In the genomic region with DNA sequence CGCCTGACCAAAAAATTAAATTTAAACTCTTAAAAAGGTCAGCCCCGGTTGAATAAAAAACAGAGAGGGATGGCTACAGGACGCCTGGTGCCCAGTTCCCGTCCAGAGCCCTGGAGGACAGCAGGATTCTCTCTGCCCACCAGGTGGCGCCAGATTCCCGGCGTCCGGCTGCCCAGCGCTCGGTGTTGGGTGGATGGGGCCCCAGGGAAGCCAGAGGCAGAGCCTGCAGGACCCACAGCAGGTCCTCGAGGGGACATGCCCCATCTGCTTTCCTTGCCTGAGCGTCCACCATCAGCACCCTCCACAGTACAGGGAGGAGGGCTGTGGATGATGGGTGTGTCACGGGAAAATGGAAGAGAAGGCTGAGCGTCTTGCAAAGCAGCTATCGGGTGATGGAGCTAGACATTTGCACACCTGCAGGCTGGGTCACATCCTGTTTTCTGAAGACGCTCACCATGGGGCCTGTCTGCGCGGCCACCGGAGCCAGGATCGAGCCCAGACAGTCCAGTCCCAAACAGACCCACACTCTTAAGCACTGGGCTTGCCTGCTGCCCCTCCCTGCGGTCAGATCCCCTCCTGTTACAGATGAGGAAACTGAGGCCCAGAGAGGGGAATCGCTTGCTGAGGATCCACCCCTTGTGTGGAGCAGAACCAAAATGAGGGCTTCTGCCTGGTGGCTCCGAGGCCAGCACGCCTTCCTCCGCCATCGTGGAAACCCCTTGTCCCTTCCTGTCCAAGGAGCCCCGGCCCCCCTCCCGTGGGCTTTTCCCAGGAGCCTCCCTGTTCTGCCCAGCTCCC, we compare ENCODE assay signal across 8 cellular contexts. TPM values are rescaled to one million over a fixed set of nuclear protein-coding genes. Genes with fewer than 3 reads are reported as not detected.
DNase-seq lines count a peak whose midpoint lies in the region; ATAC-seq and TF ChIP-seq lines count a peak whose summit lies in the region.

No MANE protein-coding gene starts in this region.

- H3K9ac ChIP-seq in mammary epithelial cell (ENCODE audit: insufficient read depth, low read length), result no peak overlapping the region

- TF ChIP-seq CTCF in Calu3 (IDR thresholded peaks at IDR 0.05; ENCODE audit: unreplicated experiment) (peak; percentile 95), HEK293 (tag by site-specific recombination; IDR thresholded peaks at IDR 0.05) (peak; percentile 89), activated B cell treated with CpG ODN at 0.5 μM for 24 hours (IDR thresholded peaks at IDR 0.05) (peak; percentile 93), mammary epithelial cell (conservative IDR thresholded peaks at IDR 0.05 in 1 of 2, IDR thresholded peaks at IDR 0.05 in 1 of 2; ENCODE audit: extremely low read depth in 1 of 2, insufficient read depth in 1 of 2, low read depth in 1 of 2, low read length in 2 of 2) (peak; percentile 70 to 94)

- H3K4me3 Mint-ChIP-seq in Calu3 (ENCODE audit: low read depth, unreplicated experiment), result no peak overlapping the region
- peak overlapping the region; percentile 77 for H3K4me3 Mint-ChIP-seq in activated B cell treated with CpG ODN at 0.5 μM for 24 hours

- in situ Hi-C loops in mammary epithelial cell (cut with MboI; ENCODE audit: low sequenced_read_pairs in 2 of 2), result loop anchor here (5.0 to 25.0 kb wide), 3 partner anchors 136 to 341 kb away; a partner anchor contains a TSS

- H3K36me3 Mint-ChIP-seq in Calu3 (ENCODE audit: insufficient read depth, unreplicated experiment), result peaks cover 26% of the 10 kb centered on the region
- no peaks in the 10 kb centered on the region for H3K36me3 Mint-ChIP-seq in activated B cell treated with CpG ODN at 0.5 μM for 24 hours (ENCODE audit: low read depth)

- no peaks in the 10 kb centered on the region for H3K27me3 ChIP-seq in mammary epithelial cell (ENCODE audit: insufficient read depth, low read length)

- H3K9me3 ChIP-seq in HEK293 (ENCODE audit: control insufficient read depth, insufficient read depth, low read depth, low read length) (no peaks in the 10 kb centered on the region), mammary epithelial cell (replicated peaks; ENCODE audit: insufficient read depth, low read length) (no peaks in the 10 kb centered on the region)

- H3K27me3 Mint-ChIP-seq in Calu3 (ENCODE audit: unreplicated experiment) (no peaks in the 10 kb centered on the region), activated B cell treated with CpG ODN at 0.5 μM for 24 hours (no peaks in the 10 kb centered on the region)

- CTCF ChIA-PET in Calu3 (lab: Charles Lee), result interaction anchor here (0.6 to 2.5 kb wide), 11 partner anchors 35 to 358 kb away, joined by 3 to 29 read pairs (median 3); no protein-coding TSS in a partner anchor
- CTCF ChIA-PET in HEK293 (lab: Yijun Ruan, JAX), result interaction anchor here (0.6 to 8.1 kb wide), 38 partner anchors 8 to 1426 kb away, joined by 3 to 98 read pairs (median 4); a partner anchor contains a TSS
- CTCF ChIA-PET in activated B cell treated with CpG ODN at 0.5 μM for 24 hours (lab: Charles Lee), result interaction anchor here (0.6 to 2.9 kb wide), 26 partner anchors 10 to 865 kb away, joined by 3 to 75 read pairs (median 4); a partner anchor contains a TSS
- CTCF ChIA-PET in mammary epithelial cell (lab: Charles Lee; ENCODE audit: low non-redundant PET), result interaction anchor here (0.6 to 1.5 kb wide), 7 partner anchors 12 to 229 kb away, joined by 3 to 11 read pairs (median 3); a partner anchor contains a TSS

- peak overlapping the region; percentile 24 for H2AFZ ChIP-seq in mammary epithelial cell (ENCODE audit: low read depth, low read length)

- H3K79me2 ChIP-seq in mammary epithelial cell (ENCODE audit: insufficient read depth, low read length), result no peaks in the 10 kb centered on the region

- no peaks in the 10 kb centered on the region for H4K20me1 ChIP-seq in mammary epithelial cell (ENCODE audit: insufficient read depth, low read length)

- DNase-seq in Calu3 (peak; percentile 93), NCI-H2107 treated with DMSO at 0.1 percent for 48 hours (lab: John Stamatoyannopoulos, UW; ENCODE audit: unreplicated experiment) (peak; percentile 8), activated B cell treated with CpG ODN at 0.5 μM for 24 hours (peak; percentile 85), mammary epithelial cell (peak; percentile 69), kidney glomerular epithelial cell (lab: John Stamatoyannopoulos, UW) (peak; percentile 60)
- DNase-seq in stimulated activated CD4-positive, alpha-beta T cell treated with anti-CD3 and anti-CD28 coated beads, Interleukin-2, amount 100 ng/mL, for 4 hours (ENCODE audit: low read depth), result peak; percentile 67

- BruUV-seq in Calu3 (replicated peaks; lab: Mats Ljungman, UMichigan) (no TSS peak), mammary epithelial cell (replicated peaks; lab: Mats Ljungman, UMichigan) (no TSS peak)

- H3K4me2 ChIP-seq in mammary epithelial cell (ENCODE audit: insufficient read depth, low read depth, low read length), result no peak overlapping the region

- H3K4me1 ChIP-seq in HEK293 (ENCODE audit: control insufficient read depth, insufficient read depth, low read length), result peaks cover 10% of the 10 kb centered on the region
- H3K4me1 ChIP-seq in mammary epithelial cell (ENCODE audit: insufficient read depth, low read length), result peaks cover 31% of the 10 kb centered on the region

- H3K27ac Mint-ChIP-seq in Calu3 (ENCODE audit: unreplicated experiment) (peak overlapping the region; percentile 0), activated B cell treated with CpG ODN at 0.5 μM for 24 hours (peak overlapping the region; percentile 76)

- H3K27ac ChIP-seq in HEK293 (ENCODE audit: extremely low read depth, low read depth, low read length) (no peak overlapping the region), mammary epithelial cell (ENCODE audit: insufficient read depth, low read depth, low read length) (no peak overlapping the region)

- H3K4me1 Mint-ChIP-seq in Calu3 (ENCODE audit: low read depth, unreplicated experiment) (peaks cover 63% of the 10 kb centered on the region), activated B cell treated with CpG ODN at 0.5 μM for 24 hours (peaks cover 42% of the 10 kb centered on the region)

- intact Hi-C loops in Calu3 (cut with micrococcal nuclease; ENCODE audit: unreplicated experiment), result loop anchor here (2.0 to 10.0 kb wide), 2 partner anchors 74 to 140 kb away; a partner anchor contains a TSS
- intact Hi-C loops in activated B cell treated with CpG ODN at 0.5 μM for 24 hours (cut with micrococcal nuclease), result loop anchor here (1.0 to 2.0 kb wide), 7 partner anchors 18 to 866 kb away; a partner anchor contains a TSS
- intact Hi-C loops in mammary epithelial cell (cut with micrococcal nuclease), result loop anchor here (1.0 to 2.0 kb wide), 7 partner anchors 44 to 358 kb away; no protein-coding TSS in a partner anchor

- dilution Hi-C loops in mammary epithelial cell (cut with HindIII; ENCODE audit: low sequenced_read_pairs), result no loop called here

- ATAC-seq in activated B cell treated with CpG ODN at 0.5 μM for 24 hours (ENCODE audit: low read depth) (peak; percentile 83), GM21619 (IDR thresholded peaks at IDR 0.05; ENCODE audit: unreplicated experiment) (no peak)

- H3K36me3 ChIP-seq in HEK293 (ENCODE audit: control insufficient read depth in 2 of 2, insufficient read depth in 1 of 2, low read length in 2 of 2), result no peaks in the 10 kb centered on the region
- no peaks in the 10 kb centered on the region for H3K36me3 ChIP-seq in mammary epithelial cell (ENCODE audit: insufficient read depth, low read length)

- POLR2A ChIA-PET in HEK293 (lab: Yijun Ruan, JAX), result interaction anchor here (1.0 to 10.8 kb wide), 6 partner anchors 74 to 358 kb away, joined by 3 to 119 read pairs (median 4); a partner anchor contains a TSS
- POLR2A ChIA-PET in activated B cell treated with CpG ODN at 0.5 μM for 24 hours (lab: Charles Lee), result interaction anchor here (0.6 to 3.2 kb wide), 8 partner anchors 22 to 358 kb away, joined by 3 to 30 read pairs (median 12); a partner anchor contains a TSS

- no peaks in the 10 kb centered on the region for H3K9me3 Mint-ChIP-seq in Calu3 (ENCODE audit: low read depth, unreplicated experiment)
- H3K9me3 Mint-ChIP-seq in activated B cell treated with CpG ODN at 0.5 μM for 24 hours, result no peaks in the 10 kb centered on the region

- WGBS in mammary epithelial cell (ENCODE audit: low coverage, missing lambda C conversion rate), result 39% methylated on average over 8 of the region's 28 CpGs

- H3K4me3 ChIP-seq in HEK293 (ENCODE audit: low read depth, low read length) (no peak overlapping the region), mammary epithelial cell (replicated peaks in 1 of 3; ENCODE audit: insufficient read depth in 1 of 3, low read depth in 2 of 3, low read length in 3 of 3) (no peak overlapping the region)

TF ChIP-seq in HEK293, 187 proteins besides CTCF, POLR2A, EP300 and RAD21 (continues in another document):
- TF ChIP-seq ZNF140 (tag by site-specific recombination; IDR thresholded peaks at IDR 0.05) (no peak), ZNF302 (tag by site-specific recombination; IDR thresholded peaks at IDR 0.05; ENCODE audit: low read depth) (no peak), YY2 (tag by site-specific recombination; IDR thresholded peaks at IDR 0.05) (no peak), ZNF670 (tag by site-specific recombination; IDR thresholded peaks at IDR 0.05; ENCODE audit: low read depth) (no peak)
- TF ChIP-seq, protein P1, sequence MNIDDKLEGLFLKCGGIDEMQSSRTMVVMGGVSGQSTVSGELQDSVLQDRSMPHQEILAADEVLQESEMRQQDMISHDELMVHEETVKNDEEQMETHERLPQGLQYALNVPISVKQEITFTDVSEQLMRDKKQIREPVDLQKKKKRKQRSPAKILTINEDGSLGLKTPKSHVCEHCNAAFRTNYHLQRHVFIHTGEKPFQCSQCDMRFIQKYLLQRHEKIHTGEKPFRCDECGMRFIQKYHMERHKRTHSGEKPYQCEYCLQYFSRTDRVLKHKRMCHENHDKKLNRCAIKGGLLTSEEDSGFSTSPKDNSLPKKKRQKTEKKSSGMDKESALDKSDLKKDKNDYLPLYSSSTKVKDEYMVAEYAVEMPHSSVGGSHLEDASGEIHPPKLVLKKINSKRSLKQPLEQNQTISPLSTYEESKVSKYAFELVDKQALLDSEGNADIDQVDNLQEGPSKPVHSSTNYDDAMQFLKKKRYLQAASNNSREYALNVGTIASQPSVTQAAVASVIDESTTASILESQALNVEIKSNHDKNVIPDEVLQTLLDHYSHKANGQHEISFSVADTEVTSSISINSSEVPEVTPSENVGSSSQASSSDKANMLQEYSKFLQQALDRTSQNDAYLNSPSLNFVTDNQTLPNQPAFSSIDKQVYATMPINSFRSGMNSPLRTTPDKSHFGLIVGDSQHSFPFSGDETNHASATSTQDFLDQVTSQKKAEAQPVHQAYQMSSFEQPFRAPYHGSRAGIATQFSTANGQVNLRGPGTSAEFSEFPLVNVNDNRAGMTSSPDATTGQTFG (tag by site-specific recombination; IDR thresholded peaks at IDR 0.05; ENCODE audit: borderline replicate concordance), result no peak

RNA-seq across cellular contexts. Expression of a gene that starts 18.5 kb away (rescaled TPM):
- total RNA-seq in Calu3 (2022), result 10.5 and 11.8 TPM in 2 replicates
- 42.6 and 45.4 TPM in 2 replicates for total RNA-seq in activated B cell treated with CpG ODN at 0.5 μM for 24 hours
- total RNA-seq in mammary epithelial cell, result 1 to 10 TPM; 3.2 to 4.3 TPM
- 1.4 TPM for polyA plus RNA-seq in mammary epithelial cell
- 1.9 TPM for polyA minus RNA-seq in mammary epithelial cell

Comparison
In these comparisons a context has a peak if more than half of its experiments do, and no peak if none do; other contexts are left out.
1. DNase-seq: peak in every context shown above with its lines; median percentile 93 in Calu3; 85 in activated B cell treated with CpG ODN at 0.5 μM for 24 hours; 69 in mammary epithelial cell; 67 in stimulated activated CD4-positive, alpha-beta T cell treated with anti-CD3 and anti-CD28 coated beads, Interleukin-2, amount 100 ng/mL, for 4 hours; 60 in kidney glomerular epithelial cell; 8 in NCI-H2107 treated with DMSO at 0.1 percent for 48 hours.